In the genomic region with DNA sequence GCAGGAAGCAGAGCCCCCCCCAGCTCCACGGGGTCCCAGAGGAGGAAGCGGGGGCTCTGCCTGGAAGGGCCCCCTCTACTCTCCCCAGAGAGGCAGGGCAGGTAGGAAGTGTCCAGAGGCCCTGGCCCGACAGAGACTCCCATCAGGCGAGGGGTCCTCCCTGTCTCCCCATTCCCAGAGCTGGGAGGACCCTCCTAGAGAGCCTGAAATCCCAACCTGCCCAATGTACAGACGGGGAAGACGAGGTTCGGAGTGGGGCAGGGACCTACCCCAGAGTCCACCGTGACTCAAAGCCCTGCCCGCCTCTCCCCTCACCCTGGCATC, we compare ENCODE assay signal across 11 cellular contexts. TPM values are rescaled to one million over a fixed set of nuclear protein-coding genes. Genes with fewer than 3 reads are reported as not detected.
DNase-seq lines count a peak whose midpoint lies in the region; ATAC-seq and TF ChIP-seq lines count a peak whose summit lies in the region.
"Had no signal": no experiment of that assay in that cellular context is flagged by ENCODE, and none has a peak within 500 bp of the region (broad histone marks: within the 10 kb centered on the region; RNA-seq: fewer than 3 reads in every experiment).

No MANE protein-coding gene starts in this region.

- H3K27ac ChIP-seq in CD8-positive, alpha-beta memory T cell (ENCODE audit: low read depth, low read length), result no peak overlapping the region
- peak overlapping the region; percentile 57 for H3K27ac ChIP-seq in hepatocyte
- H3K27ac ChIP-seq in rectal smooth muscle tissue (ENCODE audit: low read depth, low read length), result no peak overlapping the region
- H3K27ac ChIP-seq: HL-60 had no signal

- ATAC-seq in T-cell (replicated peaks in 1 of 4), result no peak
- no peak for ATAC-seq in GM19455 (IDR thresholded peaks at IDR 0.05; ENCODE audit: unreplicated experiment)

- no peaks in the 10 kb centered on the region for H3K36me3 Mint-ChIP-seq in CD8-positive, alpha-beta memory T cell
- H3K36me3 Mint-ChIP-seq in T-cell, result peaks cover 3% of the 10 kb centered on the region

- no peak for TF ChIP-seq CTCF in hepatocyte (IDR thresholded peaks at IDR 0.05; ENCODE audit: poor library complexity)

- peak overlapping the region; percentile 37 to 90 (median 78) for H3K4me3 Mint-ChIP-seq in CD8-positive, alpha-beta memory T cell
- H3K4me3 Mint-ChIP-seq in T-cell, result peak overlapping the region; percentile 74 to 75 (median 74)

- peak overlapping the region in 1 of 8 donors; percentile 74 for H3K27ac Mint-ChIP-seq in CD8-positive, alpha-beta memory T cell
- H3K27ac Mint-ChIP-seq in T-cell, result peak overlapping the region in 1 of 2 donors; percentile 44

- no peaks in the 10 kb centered on the region for H3K27me3 ChIP-seq in CD8-positive, alpha-beta memory T cell (ENCODE audit: insufficient read depth, low read length, poor library complexity, severe bottlenecking)
- H3K27me3 ChIP-seq in hepatocyte, result no peaks in the 10 kb centered on the region
- no peaks in the 10 kb centered on the region for H3K27me3 ChIP-seq in rectal smooth muscle tissue (ENCODE audit: control insufficient read depth, insufficient read depth, low read length)

- H3K4me3 ChIP-seq in CD8-positive, alpha-beta memory T cell (ENCODE audit: low read length), result peak overlapping the region; percentile 59
- H3K4me3 ChIP-seq in hepatocyte (no peak overlapping the region), rectal smooth muscle tissue (ENCODE audit: low read length) (peak overlapping the region; percentile 54)

- POLR2A ChIA-PET in CD8-positive, alpha-beta memory T cell (lab: Charles Lee), result interaction anchor here (0.5 kb wide), 1 partner anchor 58 kb away, joined by 6 read pairs; no protein-coding TSS in a partner anchor
- POLR2A ChIA-PET in T-cell (lab: Charles Lee), result no interaction called here

- H3K9me3 ChIP-seq in CD8-positive, alpha-beta memory T cell (ENCODE audit: low read length), result no peaks in the 10 kb centered on the region
- H3K9me3 ChIP-seq in hepatocyte (ENCODE audit: low read depth), result no peaks in the 10 kb centered on the region

- H4K20me1 ChIP-seq in hepatocyte (ENCODE audit: insufficient read depth, poor library complexity, severe bottlenecking), result no peaks in the 10 kb centered on the region

- peaks cover 22% of the 10 kb centered on the region for H3K4me1 ChIP-seq in CD8-positive, alpha-beta memory T cell (ENCODE audit: insufficient read depth, low read length)
- H3K4me1 ChIP-seq in hepatocyte (ENCODE audit: insufficient read depth), result peaks cover 20% of the 10 kb centered on the region
- H3K4me1 ChIP-seq in rectal smooth muscle tissue (ENCODE audit: control insufficient read depth, insufficient read depth, low read length), result no peaks in the 10 kb centered on the region

- WGBS in hepatocyte (ENCODE audit: low lambda C conversion rate, missing lambda C conversion rate), result 58% methylated on average over 8 of the region's 9 CpGs

- H3K79me2 ChIP-seq in hepatocyte, result peaks cover 16% of the 10 kb centered on the region

- no peak overlapping the region for H2AFZ ChIP-seq in hepatocyte

- no peaks in the 10 kb centered on the region for H3K9me3 Mint-ChIP-seq in CD8-positive, alpha-beta memory T cell
- H3K9me3 Mint-ChIP-seq in T-cell, result no peaks in the 10 kb centered on the region

- H3K9ac ChIP-seq in rectal smooth muscle tissue (ENCODE audit: low read length), result no peak overlapping the region

- H3K27me3 Mint-ChIP-seq in CD8-positive, alpha-beta memory T cell, result peaks cover 3 to 7% of the 10 kb centered on the region in 2 donors
- peaks cover 0 to 8% of the 10 kb centered on the region in 2 donors for H3K27me3 Mint-ChIP-seq in T-cell

- peaks cover 15 to 40% (median 28%) of the 10 kb centered on the region in 3 donors for H3K4me1 Mint-ChIP-seq in CD8-positive, alpha-beta memory T cell
- peaks cover 34 to 38% (median 35%) of the 10 kb centered on the region in 3 donors for H3K4me1 Mint-ChIP-seq in T-cell

- no peak for DNase-seq in CD8-positive, alpha-beta memory T cell
- DNase-seq in T-cell (no peak), hepatocyte (ENCODE audit: low spot score) (no peak), HCEC 1CT (no peak), NCI-H2107 (lab: John Stamatoyannopoulos, UW) (no peak), HPDE6-E6E7 (ENCODE audit: extremely low spot score) (no peak)
- DNase-seq: central memory CD4-positive, alpha-beta T cell; NCI-H1092 had no signal

- H3K4me2 ChIP-seq in hepatocyte, result peak overlapping the region; percentile 86

- no peaks in the 10 kb centered on the region for H3K36me3 ChIP-seq in CD8-positive, alpha-beta memory T cell (ENCODE audit: insufficient read depth, low read length)
- H3K36me3 ChIP-seq in hepatocyte (replicated peaks; ENCODE audit: insufficient read depth, low read depth) (no peaks in the 10 kb centered on the region), rectal smooth muscle tissue (ENCODE audit: control insufficient read depth, insufficient read depth, low read length) (no peaks in the 10 kb centered on the region)

- H3K9me2 ChIP-seq in hepatocyte (replicated peaks; ENCODE audit: insufficient read depth), result no peaks in the 10 kb centered on the region

- CTCF ChIA-PET in CD8-positive, alpha-beta memory T cell (lab: Charles Lee), result interaction anchor here (1.1 to 1.2 kb wide), 2 partner anchors 53 to 77 kb away, joined by 3 to 4 read pairs; no protein-coding TSS in a partner anchor
- CTCF ChIA-PET in T-cell (lab: Charles Lee), result interaction anchor here in 1 of 2 donors (1.0 kb wide), 1 partner anchor 77 kb away, joined by 7 read pairs; no protein-coding TSS in a partner anchor

RNA-seq across cellular contexts. Expression of a gene that starts 1.1 kb away (rescaled TPM):
- total RNA-seq in CD8-positive, alpha-beta memory T cell, result 1 to 10 TPM; 3.8 to 5.3 TPM
- 5.0 TPM for polyA plus RNA-seq in CD8-positive, alpha-beta memory T cell
- total RNA-seq in T-cell, result 10 to 100 TPM; 16.7 to 29.7 (median 21.5) TPM
- 25.4 and 36.2 TPM in 2 replicates for total RNA-seq in hepatocyte
- 71.1 and 82.0 TPM in 2 replicates for polyA plus RNA-seq in hepatocyte

RNA-seq across cellular contexts. Expression of a gene that starts 34.4 kb away (rescaled TPM):
- total RNA-seq in CD8-positive, alpha-beta memory T cell, result 100 to 1,000 TPM; 335 to 352 TPM
- polyA plus RNA-seq in CD8-positive, alpha-beta memory T cell, result 753 TPM
- 1,000 to 10,000 TPM in 3 of 5 donors, 100 to 1,000 TPM in 2; 777 to 1,202 (median 1,047) TPM for total RNA-seq in T-cell
- total RNA-seq in hepatocyte, result 241 and 260 TPM in 2 replicates
- 308 and 340 TPM in 2 replicates for polyA plus RNA-seq in hepatocyte

RNA-seq across cellular contexts. Expression of a gene that starts 50.6 kb away (rescaled TPM):
- total RNA-seq in CD8-positive, alpha-beta memory T cell, result 1 to 10 TPM; 1.1 to 1.3 TPM
- not detected for polyA plus RNA-seq in CD8-positive, alpha-beta memory T cell
- total RNA-seq in T-cell (under 1 TPM in 3 of 5 donors, not detected in 2; 0.36 to 0.61 (median 0.50) TPM), hepatocyte (1.2 and 4.7 TPM in 2 replicates)
- 1.2 and 3.9 TPM in 2 replicates for polyA plus RNA-seq in hepatocyte
